In genomic region chr11:75495749-75496641, GRCh38 we compare ENCODE assay signal across 18 cellular contexts. TPM values are rescaled to one million over a fixed set of nuclear protein-coding genes. Genes with fewer than 3 reads are reported as not detected.
A peak's percentile ranks its signal among the peaks of the same experiment; 100 is the strongest.
DNase-seq lines count a peak whose midpoint lies in the region; TF ChIP-seq lines count a peak whose summit lies in the region.
"Had no signal": no experiment of that assay in that cellular context is flagged by ENCODE, and none has a peak within 500 bp of the region (broad histone marks: within the 10 kb centered on the region; RNA-seq: fewer than 3 reads in every experiment).

No MANE protein-coding gene starts in this region.

- POLR2A ChIA-PET in RWPE1 (lab: Yijun Ruan, JAX; ENCODE audit: low non-redundant PET) = no interaction called here

- no peak overlapping the region for H3K4me3 ChIP-seq in epithelial cell of proximal tubule (ENCODE audit: low read depth, low read length)
- no peak overlapping the region for H3K4me3 ChIP-seq in subcutaneous abdominal adipose tissue (ENCODE audit: low read depth in 1 of 5, low read length in 5 of 5)
- no peak overlapping the region for H3K4me3 ChIP-seq in foreskin fibroblast (ENCODE audit: low read depth in 1 of 2, low read length in 2 of 2)
- H3K4me3 ChIP-seq: esophagus squamous epithelium, mucosa of descending colon, prostate gland, vagina had no signal

- CTCF ChIA-PET in RWPE1 (lab: Yijun Ruan, JAX) = interaction anchor here (0.6 kb wide), 2 partner anchors 82 to 983 kb away, joined by 3 read pairs; no protein-coding TSS in a partner anchor

- no peaks in the 10 kb centered on the region for H3K9me3 ChIP-seq in subcutaneous abdominal adipose tissue (ENCODE audit: control insufficient read depth in 5 of 5, low read length in 5 of 5)
- H3K9me3 ChIP-seq: esophagus squamous epithelium, mucosa of descending colon, prostate gland, vagina had no signal

- peak overlapping the region; percentile 11; the same call in 1 of the 2 replicates for H3K27ac ChIP-seq in RWPE1
- peak overlapping the region; percentile 33 for H3K27ac ChIP-seq in subcutaneous abdominal adipose tissue (ENCODE audit: low read depth, low read length)
- H3K27ac ChIP-seq: esophagus squamous epithelium, prostate gland, vagina had no signal

- peak; percentile 46 for DNase-seq in NCI-H82 (lab: John Stamatoyannopoulos, UW)
- DNase-seq in NCI-H82 treated with DMSO at 0.1 percent for 48 hours (lab: John Stamatoyannopoulos, UW; ENCODE audit: unreplicated experiment) = no peak
- no peak for DNase-seq in RWPE1 (ENCODE audit: low spot score)
- no peak for DNase-seq in epithelial cell of proximal tubule (ENCODE audit: low read depth)
- no peak for DNase-seq in foreskin fibroblast
- DNase-seq in NCI-H1694 treated with DMSO at 0.1 percent for 48 hours (lab: John Stamatoyannopoulos, UW) = no peak
- DNase-seq in GDM1 (lab: John Stamatoyannopoulos, UW) = no peak
- DNase-seq: activated naive CD8-positive, alpha-beta T cell treated with anti-CD3 and anti-CD28 coated beads for 36 hours; central memory CD4-positive, alpha-beta T cell; DND-41; esophagus squamous epithelium; GOT3; mucosa of descending colon; NCI-H187; T-helper 9 cell had no signal

- no peaks in the 10 kb centered on the region for H3K27me3 ChIP-seq in subcutaneous abdominal adipose tissue (ENCODE audit: control insufficient read depth in 5 of 5, insufficient read depth in 4 of 5, low read length in 5 of 5)
- H3K27me3 ChIP-seq: esophagus squamous epithelium, vagina had no signal

- H3K4me1 ChIP-seq in subcutaneous abdominal adipose tissue (ENCODE audit: control insufficient read depth in 5 of 5, insufficient read depth in 5 of 5, low read length in 5 of 5) = peaks cover 11 to 41% (median 36%) of the 10 kb centered on the region in 5 donors
- H3K4me1 ChIP-seq: prostate gland had no signal

- no peaks in the 10 kb centered on the region for H3K36me3 ChIP-seq in subcutaneous abdominal adipose tissue (ENCODE audit: control insufficient read depth in 5 of 5, insufficient read depth in 5 of 5, low read length in 5 of 5)
- H3K36me3 ChIP-seq: esophagus squamous epithelium, prostate gland, vagina had no signal

- peak overlapping the region in 1 of 5 donors; percentile 5 for H3K9ac ChIP-seq in subcutaneous abdominal adipose tissue (ENCODE audit: low read length in 5 of 5)

- TF ChIP-seq CTCF in RWPE1 (conservative IDR thresholded peaks at IDR 0.05; ENCODE audit: low read depth) = no peak
- TF ChIP-seq CTCF in epithelial cell of proximal tubule (conservative IDR thresholded peaks at IDR 0.05; ENCODE audit: low read depth, low read length) = peak; percentile 13
- TF ChIP-seq CTCF in foreskin fibroblast (IDR thresholded peaks at IDR 0.05; ENCODE audit: low read depth, low read length) = no peak

RNA-seq across cellular contexts. Expression of gene GDPD5, which starts 29.7 kb away (rescaled TPM):
- 8.5 and 17.4 TPM in 2 replicates for total RNA-seq in epithelial cell of proximal tubule
